10 cellular contexts compared by ENCODE assay signal in the genomic region with DNA sequence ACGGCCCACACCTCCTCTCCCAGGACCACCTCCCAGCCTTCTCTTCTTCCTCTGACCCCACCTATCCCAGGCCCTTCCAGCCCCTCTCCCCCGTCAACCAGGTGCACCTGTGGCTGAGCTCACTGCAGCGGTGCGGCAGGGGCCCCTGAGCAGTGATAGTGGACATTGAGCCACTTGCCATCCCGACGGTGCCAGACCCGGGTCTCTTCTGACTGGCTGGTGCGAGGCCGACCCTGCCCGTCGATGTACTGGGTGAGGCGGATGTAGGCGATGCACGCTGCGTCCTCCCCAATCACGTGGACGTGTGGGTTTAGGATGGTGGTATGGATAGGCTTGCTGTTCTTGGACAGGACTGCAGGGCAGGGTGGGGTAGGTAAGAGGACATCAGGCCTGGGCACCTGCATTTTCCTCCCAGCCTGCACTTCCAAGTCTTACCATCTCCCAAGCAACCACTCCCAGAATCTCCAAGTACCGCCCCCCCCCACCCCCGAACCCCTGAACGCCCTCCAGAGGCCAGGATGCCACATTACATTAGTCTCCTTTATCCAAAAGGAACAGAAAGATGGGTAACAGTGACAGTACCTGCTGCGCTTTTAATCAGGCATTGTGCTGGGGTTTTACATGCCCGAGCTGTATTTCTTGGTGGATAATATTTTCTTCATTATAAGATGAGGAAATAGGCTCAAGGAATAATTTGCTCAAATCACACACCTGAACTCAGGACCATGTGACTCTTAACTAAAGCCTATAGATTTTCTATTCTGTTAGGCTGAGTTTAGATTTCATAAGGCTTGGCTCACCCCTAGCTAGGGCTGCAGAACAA.
DNase-seq lines count a peak whose midpoint lies in the region; TF ChIP-seq lines count a peak whose summit lies in the region.
"Had no signal": no experiment of that assay in that cellular context is flagged by ENCODE, and none has a peak within 500 bp of the region (broad histone marks: within the 10 kb centered on the region; RNA-seq: fewer than 3 reads in every experiment).

No MANE protein-coding gene starts in this region.

- no peaks in the 10 kb centered on the region for H3K9me3 ChIP-seq in Loucy (ENCODE audit: insufficient read depth, low read depth, low read length)
- H3K9me3 ChIP-seq: suprapubic skin had no signal

- H3F3A ChIP-seq in Loucy (ENCODE audit: low read depth) = peaks cover 12% of the 10 kb centered on the region; the same call in 1 of the 2 replicates

- H3K27me3 ChIP-seq in Loucy (ENCODE audit: insufficient read depth, low read length, poor library complexity, severe bottlenecking) = no peaks in the 10 kb centered on the region
- H3K27me3 ChIP-seq: suprapubic skin had no signal

- H3K4me3 ChIP-seq in Loucy (ENCODE audit: low read length, poor library complexity, severe bottlenecking) (no peak overlapping the region), choroid plexus epithelial cell (ENCODE audit: low read depth, low read length) (no peak overlapping the region), retinal pigment epithelial cell (ENCODE audit: low read length) (no peak overlapping the region)
- H3K4me3 ChIP-seq: suprapubic skin had no signal

- peaks cover 5% of the 10 kb centered on the region for H3K4me1 ChIP-seq in Loucy (ENCODE audit: insufficient read depth, low read length, poor library complexity, severe bottlenecking)

- peaks cover 6% of the 10 kb centered on the region for H4K20me1 ChIP-seq in Loucy (ENCODE audit: insufficient read depth, low read length, poor library complexity, severe bottlenecking)

- H3K4me2 ChIP-seq in Loucy (ENCODE audit: low read depth, low read length, poor library complexity, severe bottlenecking) = no peak overlapping the region

- peaks cover 7% of the 10 kb centered on the region; the same call in 1 of the 2 replicates for H3K79me2 ChIP-seq in Loucy (ENCODE audit: insufficient read depth, low read length)

- H3K9me2 ChIP-seq in Loucy (replicated peaks; ENCODE audit: low read depth, low read length) = no peaks in the 10 kb centered on the region

- peak; percentile 52 for DNase-seq in DMS 273 (lab: John Stamatoyannopoulos, UW; ENCODE audit: unreplicated experiment)
- DNase-seq in DMS 273 treated with DMSO at 0.1 percent for 48 hours (lab: John Stamatoyannopoulos, UW) = no peak
- no peak for DNase-seq in choroid plexus epithelial cell (ENCODE audit: low read depth)
- DNase-seq in retinal pigment epithelial cell (ENCODE audit: low read depth) = no peak
- DNase-seq in NCI-H226 = no peak
- no peak for DNase-seq in OCI-M2 (lab: John Stamatoyannopoulos, UW; ENCODE audit: unreplicated experiment)
- DNase-seq in NCI-H1436 (lab: John Stamatoyannopoulos, UW) = no peak
- DNase-seq: T-helper 17 cell had no signal

- peaks cover 51% of the 10 kb centered on the region; the same call in 1 of the 2 replicates for H3K36me3 ChIP-seq in Loucy (ENCODE audit: insufficient read depth, low read length)

- H3K9ac ChIP-seq in Loucy (ENCODE audit: low read depth, low read length, poor library complexity, severe bottlenecking) = no peak overlapping the region

- H2AFZ ChIP-seq in Loucy (ENCODE audit: low read length) = no peak overlapping the region

- peak; percentile 49 for TF ChIP-seq CTCF in Loucy (conservative IDR thresholded peaks at IDR 0.05; ENCODE audit: low read length)
- peak; percentile 38 for TF ChIP-seq CTCF in choroid plexus epithelial cell (conservative IDR thresholded peaks at IDR 0.05; ENCODE audit: low read depth, low read length)
- TF ChIP-seq CTCF in retinal pigment epithelial cell (conservative IDR thresholded peaks at IDR 0.05; ENCODE audit: low read depth, low read length) = peak; percentile 36
